In the genomic region with DNA sequence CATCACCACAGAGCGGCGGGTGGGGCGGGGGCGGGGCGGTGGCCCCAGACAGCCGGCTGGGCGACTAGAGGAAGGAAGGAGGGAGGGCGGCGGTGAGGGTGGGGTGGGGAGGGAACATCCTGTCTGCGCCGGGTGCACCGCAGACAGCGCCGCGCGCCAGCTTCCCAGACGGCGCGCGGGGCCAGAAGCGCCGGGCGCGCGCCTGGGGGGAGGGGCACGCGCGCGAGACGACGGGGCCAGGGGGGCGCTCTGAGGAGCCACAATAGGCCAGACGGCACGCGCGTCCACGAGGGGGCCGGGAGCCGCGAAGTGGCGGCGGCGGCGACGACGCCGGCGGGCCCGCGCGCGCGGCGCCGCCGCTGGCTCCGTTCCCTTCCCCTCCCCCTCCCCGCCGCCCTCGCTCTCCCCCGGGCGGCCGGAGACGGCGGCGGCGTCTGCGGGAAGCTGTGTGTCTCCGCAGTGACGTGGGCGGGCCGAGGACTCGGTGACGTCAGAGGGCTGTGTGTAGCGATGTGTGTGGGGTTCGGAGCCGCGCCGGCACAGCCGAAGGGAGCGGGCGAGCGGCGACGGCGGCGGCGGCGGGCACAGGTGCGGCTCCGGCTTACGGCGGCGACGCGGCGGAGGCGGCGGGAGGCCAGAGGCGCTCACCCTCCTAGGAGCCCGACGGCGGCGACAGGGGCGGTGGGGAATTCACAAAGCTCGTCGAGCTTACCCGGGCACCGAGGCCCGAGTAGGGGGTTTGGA, we compare ENCODE assay signal across 8 cellular contexts. TPM values are rescaled to one million over a fixed set of nuclear protein-coding genes. Genes with fewer than 3 reads are reported as not detected.
DNase-seq lines count a peak whose midpoint lies in the region; ATAC-seq and TF ChIP-seq lines count a peak whose summit lies in the region.

A gene with protein sequence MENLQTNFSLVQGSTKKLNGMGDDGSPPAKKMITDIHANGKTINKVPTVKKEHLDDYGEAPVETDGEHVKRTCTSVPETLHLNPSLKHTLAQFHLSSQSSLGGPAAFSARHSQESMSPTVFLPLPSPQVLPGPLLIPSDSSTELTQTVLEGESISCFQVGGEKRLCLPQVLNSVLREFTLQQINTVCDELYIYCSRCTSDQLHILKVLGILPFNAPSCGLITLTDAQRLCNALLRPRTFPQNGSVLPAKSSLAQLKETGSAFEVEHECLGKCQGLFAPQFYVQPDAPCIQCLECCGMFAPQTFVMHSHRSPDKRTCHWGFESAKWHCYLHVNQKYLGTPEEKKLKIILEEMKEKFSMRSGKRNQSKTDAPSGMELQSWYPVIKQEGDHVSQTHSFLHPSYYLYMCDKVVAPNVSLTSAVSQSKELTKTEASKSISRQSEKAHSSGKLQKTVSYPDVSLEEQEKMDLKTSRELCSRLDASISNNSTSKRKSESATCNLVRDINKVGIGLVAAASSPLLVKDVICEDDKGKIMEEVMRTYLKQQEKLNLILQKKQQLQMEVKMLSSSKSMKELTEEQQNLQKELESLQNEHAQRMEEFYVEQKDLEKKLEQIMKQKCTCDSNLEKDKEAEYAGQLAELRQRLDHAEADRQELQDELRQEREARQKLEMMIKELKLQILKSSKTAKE (plus strand): TSS at position 540 of the 744 bp plus-strand sequence. CDS start 2,617 bp downstream, outside the sequence.

- peaks cover 40% of the 10 kb centered on the region for H3K79me2 ChIP-seq in neural cell (replicated peaks; ENCODE audit: insufficient read depth, low read length)

- TF ChIP-seq EP300 in neural cell (conservative IDR thresholded peaks at IDR 0.05; ENCODE audit: poor library complexity, severe bottlenecking), result peak; percentile 79

- ATAC-seq in stimulated activated naive CD8-positive, alpha-beta T cell treated with anti-CD3 and anti-CD28 coated beads, Interleukin-15, amount 100 ng/mL, for 72 hours, result peak; percentile 82

- no peaks in the 10 kb centered on the region for H3K9me2 ChIP-seq in neural cell (ENCODE audit: insufficient read depth, low read length)

- peak within 1 kb of the TSS; percentile 96 for H3K9ac ChIP-seq in neural cell (ENCODE audit: low read length)

- no peaks in the 10 kb centered on the region for H3K9me3 Mint-ChIP-seq in stimulated activated naive CD8-positive, alpha-beta T cell treated with anti-CD3 and anti-CD28 coated beads, Interleukin-15, amount 100 ng/mL, for 72 hours

- peaks cover 7% of the 10 kb centered on the region for H3F3A ChIP-seq in neural cell (ENCODE audit: insufficient read depth, low read length, poor library complexity, severe bottlenecking)

- peaks cover 12% of the 10 kb centered on the region; the same call in 1 of the 2 replicates for H3K4me1 ChIP-seq in HAP-1

- in situ Hi-C loops in HAP-1 (cut with MboI; ENCODE audit: low sequenced_read_pairs), result no loop called here

- peak within 1 kb of the TSS; percentile 99 for H3K4me2 ChIP-seq in neural cell (ENCODE audit: low read length)

- H3K4me1 Mint-ChIP-seq in stimulated activated naive CD8-positive, alpha-beta T cell treated with anti-CD3 and anti-CD28 coated beads, Interleukin-15, amount 100 ng/mL, for 72 hours, result peaks cover 54% of the 10 kb centered on the region

- no peaks in the 10 kb centered on the region for H4K20me1 ChIP-seq in neural cell (ENCODE audit: insufficient read depth)

- H3K9me3 ChIP-seq in HAP-1 (no peaks in the 10 kb centered on the region), MG63 (no peaks in the 10 kb centered on the region), neural cell (ENCODE audit: low read length) (no peaks in the 10 kb centered on the region)

- H3K4me3 ChIP-seq in HAP-1 (peak within 1 kb of the TSS; percentile 83), MG63 (peak within 1 kb of the TSS; percentile 93), fibroblast of the aortic adventitia (ENCODE audit: low read depth, low read length) (peak within 1 kb of the TSS; percentile 91), neural cell (ENCODE audit: low read length) (peak within 1 kb of the TSS; percentile 95)

- TF ChIP-seq RAD21 in neural cell (conservative IDR thresholded peaks at IDR 0.05), result peak; percentile 50

- TF ChIP-seq CTCF in fibroblast of the aortic adventitia (IDR thresholded peaks at IDR 0.05; ENCODE audit: insufficient read depth, low read length) (peak; percentile 33), neural cell (IDR thresholded peaks at IDR 0.05; ENCODE audit: poor library complexity, severe bottlenecking) (peak; percentile 39)

- peaks cover 7% of the 10 kb centered on the region for H3K27me3 Mint-ChIP-seq in stimulated activated naive CD8-positive, alpha-beta T cell treated with anti-CD3 and anti-CD28 coated beads, Interleukin-15, amount 100 ng/mL, for 72 hours

- peak within 1 kb of the TSS; percentile 96 for H3K27ac ChIP-seq in neural cell (ENCODE audit: low read length)

- H3K4me3 Mint-ChIP-seq in stimulated activated naive CD8-positive, alpha-beta T cell treated with anti-CD3 and anti-CD28 coated beads, Interleukin-15, amount 100 ng/mL, for 72 hours, result peak within 1 kb of the TSS; percentile 89

- H2AFZ ChIP-seq in neural cell (ENCODE audit: low read depth, low read length), result peak within 1 kb of the TSS; percentile 58

- peaks cover 10% of the 10 kb centered on the region for H3K36me3 ChIP-seq in HAP-1 (replicated peaks)
- peaks cover 25% of the 10 kb centered on the region for H3K36me3 ChIP-seq in MG63
- H3K36me3 ChIP-seq in neural cell (ENCODE audit: insufficient read depth, low read length), result no peaks in the 10 kb centered on the region

- peak; percentile 97 for DNase-seq in ELR (ENCODE audit: low read depth)
- DNase-seq in HAP-1 (ENCODE audit: low spot score in 2 of 2), result peak; percentile 80 to 96
- peak; percentile 98 for DNase-seq in MG63
- DNase-seq in SHP77 treated with DMSO at 0.1 percent for 48 hours (lab: John Stamatoyannopoulos, UW), result peak; percentile 66
- DNase-seq in activated effector memory CD4-positive, alpha-beta T cell treated with anti-CD3 and anti-CD28 coated beads, Interleukin-2, amount 50 U/mL, for 16 hours, result peak; percentile 98
- peak; percentile 95 for DNase-seq in fibroblast of the aortic adventitia (ENCODE audit: low read depth)
- DNase-seq in stimulated activated naive CD8-positive, alpha-beta T cell treated with anti-CD3 and anti-CD28 coated beads, Interleukin-15, amount 100 ng/mL, for 72 hours, result peak; percentile 94 to 95

- peak within 1 kb of the TSS; percentile 97 to 99 for H3K27ac Mint-ChIP-seq in stimulated activated naive CD8-positive, alpha-beta T cell treated with anti-CD3 and anti-CD28 coated beads, Interleukin-15, amount 100 ng/mL, for 72 hours

- no peaks in the 10 kb centered on the region for H3K27me3 ChIP-seq in HAP-1 (ENCODE audit: low read depth)
- H3K27me3 ChIP-seq in MG63, result no peaks in the 10 kb centered on the region
- H3K27me3 ChIP-seq in neural cell (ENCODE audit: insufficient read depth, low read depth, low read length), result no peaks in the 10 kb centered on the region

TF ChIP-seq in neural cell, 6 proteins besides CTCF, POLR2A, EP300 and RAD21:
- TF ChIP-seq SMC3 (conservative IDR thresholded peaks at IDR 0.05; ENCODE audit: poor library complexity) (peak; percentile 46), MXI1 (conservative IDR thresholded peaks at IDR 0.05; ENCODE audit: poor library complexity, severe bottlenecking) (peak; percentile 57), POLR2AphosphoS5 (IDR thresholded peaks at IDR 0.05) (peak; percentile 93), EZH2 (IDR thresholded peaks at IDR 0.05; ENCODE audit: borderline replicate concordance, insufficient read depth, low read length, poor library complexity, severe bottlenecking) (no peak), TAF1 (IDR thresholded peaks at IDR 0.05; ENCODE audit: low read depth) (no peak)
- TF ChIP-seq, protein P1, sequence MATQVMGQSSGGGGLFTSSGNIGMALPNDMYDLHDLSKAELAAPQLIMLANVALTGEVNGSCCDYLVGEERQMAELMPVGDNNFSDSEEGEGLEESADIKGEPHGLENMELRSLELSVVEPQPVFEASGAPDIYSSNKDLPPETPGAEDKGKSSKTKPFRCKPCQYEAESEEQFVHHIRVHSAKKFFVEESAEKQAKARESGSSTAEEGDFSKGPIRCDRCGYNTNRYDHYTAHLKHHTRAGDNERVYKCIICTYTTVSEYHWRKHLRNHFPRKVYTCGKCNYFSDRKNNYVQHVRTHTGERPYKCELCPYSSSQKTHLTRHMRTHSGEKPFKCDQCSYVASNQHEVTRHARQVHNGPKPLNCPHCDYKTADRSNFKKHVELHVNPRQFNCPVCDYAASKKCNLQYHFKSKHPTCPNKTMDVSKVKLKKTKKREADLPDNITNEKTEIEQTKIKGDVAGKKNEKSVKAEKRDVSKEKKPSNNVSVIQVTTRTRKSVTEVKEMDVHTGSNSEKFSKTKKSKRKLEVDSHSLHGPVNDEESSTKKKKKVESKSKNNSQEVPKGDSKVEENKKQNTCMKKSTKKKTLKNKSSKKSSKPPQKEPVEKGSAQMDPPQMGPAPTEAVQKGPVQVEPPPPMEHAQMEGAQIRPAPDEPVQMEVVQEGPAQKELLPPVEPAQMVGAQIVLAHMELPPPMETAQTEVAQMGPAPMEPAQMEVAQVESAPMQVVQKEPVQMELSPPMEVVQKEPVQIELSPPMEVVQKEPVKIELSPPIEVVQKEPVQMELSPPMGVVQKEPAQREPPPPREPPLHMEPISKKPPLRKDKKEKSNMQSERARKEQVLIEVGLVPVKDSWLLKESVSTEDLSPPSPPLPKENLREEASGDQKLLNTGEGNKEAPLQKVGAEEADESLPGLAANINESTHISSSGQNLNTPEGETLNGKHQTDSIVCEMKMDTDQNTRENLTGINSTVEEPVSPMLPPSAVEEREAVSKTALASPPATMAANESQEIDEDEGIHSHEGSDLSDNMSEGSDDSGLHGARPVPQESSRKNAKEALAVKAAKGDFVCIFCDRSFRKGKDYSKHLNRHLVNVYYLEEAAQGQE (IDR thresholded peaks at IDR 0.05; ENCODE audit: borderline replicate concordance), result no peak

RNA-seq across cellular contexts. Expression of the gene that starts here (rescaled TPM):
- total RNA-seq in MG63 (2014; rRNA removed; shearing (Covaris generic); ENCODE audit: low replicate concordance), result 26.8 and 27.5 TPM in 2 replicates
- 25.3 and 60.7 TPM in 2 replicates for total RNA-seq in fibroblast of the aortic adventitia (ENCODE audit: low replicate concordance)
- 32.6 and 36.9 TPM in 2 replicates for polyA plus RNA-seq in neural cell
- 176 and 194 TPM in 2 replicates for polyA minus RNA-seq in neural cell

Comparison
In these comparisons a context has a peak if more than half of its experiments do, and no peak if none do; other contexts are left out.
1. Peak in every context shown above with its lines: DNase-seq, ATAC-seq, H3K4me3 ChIP-seq and H3K27ac ChIP-seq.